ENCODE assay signal across 1 cellular context in the genomic region with DNA sequence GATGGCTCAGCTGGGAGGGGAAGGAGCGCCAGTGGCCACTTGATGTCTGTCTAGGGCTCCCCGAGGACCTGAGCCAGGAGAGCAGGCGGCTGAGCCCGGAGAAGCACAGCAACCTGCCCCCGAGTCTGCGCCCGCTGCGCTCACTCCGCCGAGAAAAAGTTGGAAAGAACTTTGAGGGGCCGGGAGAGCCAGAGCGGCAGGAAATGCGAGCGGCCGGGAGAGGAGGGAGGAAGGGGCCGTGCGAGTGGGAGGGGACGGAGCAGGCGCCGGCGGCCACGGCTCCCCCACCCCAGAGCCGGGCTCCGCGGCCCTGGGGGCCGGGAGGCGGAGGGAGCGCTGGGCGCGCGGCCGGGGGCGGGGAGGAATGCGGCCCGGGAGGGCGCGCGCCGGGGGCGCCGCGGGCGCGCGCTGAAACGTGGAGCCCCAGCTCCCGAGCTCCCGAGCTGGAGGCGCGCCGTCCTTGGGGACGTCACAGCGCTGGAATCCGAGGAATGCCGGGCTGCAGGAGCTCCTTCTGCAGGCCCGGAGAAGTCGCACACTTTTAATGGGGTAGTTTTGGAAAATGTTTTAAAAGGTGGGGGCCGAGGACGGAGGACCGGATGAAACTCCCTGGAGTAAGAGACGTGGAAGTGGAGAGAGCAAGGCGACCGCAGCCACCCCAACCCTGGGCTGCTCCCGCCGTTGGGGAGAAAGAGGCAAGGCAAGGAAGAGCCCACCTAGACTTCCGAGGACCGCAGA.
A peak's percentile ranks its signal among the peaks of the same experiment; 100 is the strongest.
TF ChIP-seq lines count a peak whose summit lies in the region.

A gene (minus strand): TSS at position 167 of the 738 bp plus-strand sequence. CDS start 86,799 bp downstream, outside the sequence.

TF ChIP-seq in HepG2, 621 proteins besides CTCF, POLR2A, EP300 and RAD21 (continued from another document and continues in another):
- TF ChIP-seq, protein P1, sequence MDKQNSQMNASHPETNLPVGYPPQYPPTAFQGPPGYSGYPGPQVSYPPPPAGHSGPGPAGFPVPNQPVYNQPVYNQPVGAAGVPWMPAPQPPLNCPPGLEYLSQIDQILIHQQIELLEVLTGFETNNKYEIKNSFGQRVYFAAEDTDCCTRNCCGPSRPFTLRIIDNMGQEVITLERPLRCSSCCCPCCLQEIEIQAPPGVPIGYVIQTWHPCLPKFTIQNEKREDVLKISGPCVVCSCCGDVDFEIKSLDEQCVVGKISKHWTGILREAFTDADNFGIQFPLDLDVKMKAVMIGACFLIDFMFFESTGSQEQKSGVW (CRISPR knock-in tag; IDR thresholded peaks at IDR 0.05; ENCODE audit: borderline replicate concordance) = no peak
- TF ChIP-seq, protein P2, sequence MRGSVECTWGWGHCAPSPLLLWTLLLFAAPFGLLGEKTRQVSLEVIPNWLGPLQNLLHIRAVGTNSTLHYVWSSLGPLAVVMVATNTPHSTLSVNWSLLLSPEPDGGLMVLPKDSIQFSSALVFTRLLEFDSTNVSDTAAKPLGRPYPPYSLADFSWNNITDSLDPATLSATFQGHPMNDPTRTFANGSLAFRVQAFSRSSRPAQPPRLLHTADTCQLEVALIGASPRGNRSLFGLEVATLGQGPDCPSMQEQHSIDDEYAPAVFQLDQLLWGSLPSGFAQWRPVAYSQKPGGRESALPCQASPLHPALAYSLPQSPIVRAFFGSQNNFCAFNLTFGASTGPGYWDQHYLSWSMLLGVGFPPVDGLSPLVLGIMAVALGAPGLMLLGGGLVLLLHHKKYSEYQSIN (CRISPR knock-in tag; IDR thresholded peaks at IDR 0.05; ENCODE audit: borderline replicate concordance) = no peak
- TF ChIP-seq ZFP36L1 (CRISPR knock-in tag; IDR thresholded peaks at IDR 0.05) (no peak), ZNF326 (CRISPR knock-in tag; IDR thresholded peaks at IDR 0.05; ENCODE audit: borderline replicate concordance) (no peak), ZNF224 (CRISPR knock-in tag; IDR thresholded peaks at IDR 0.05) (no peak), CEBPB (IDR thresholded peaks at IDR 0.05; ENCODE audit: borderline replicate concordance, low read depth, low read length) (no peak), ZNF891 (CRISPR knock-in tag; IDR thresholded peaks at IDR 0.05) (no peak), ETV5 (CRISPR knock-in tag; IDR thresholded peaks at IDR 0.05; ENCODE audit: borderline replicate concordance) (peak; percentile 8; the same call in 1 of the 2 replicates), EHMT2 (IDR thresholded peaks at IDR 0.05; ENCODE audit: borderline replicate concordance, low read depth, low read length) (no peak), ARNT2 (CRISPR knock-in tag; IDR thresholded peaks at IDR 0.05; ENCODE audit: low read depth) (no peak), ZNF124 (CRISPR knock-in tag; IDR thresholded peaks at IDR 0.05) (no peak), RXRB (CRISPR knock-in tag; IDR thresholded peaks at IDR 0.05; ENCODE audit: borderline replicate concordance) (no peak), RNF2 (conservative IDR thresholded peaks at IDR 0.05; ENCODE audit: low read depth) (no peak), PHF8 (CRISPR knock-in tag; IDR thresholded peaks at IDR 0.05) (peak; percentile 60; the same call in 1 of the 2 replicates), HOXA3 (CRISPR knock-in tag; IDR thresholded peaks at IDR 0.05) (peak; percentile 57), SRSF9 (IDR thresholded peaks at IDR 0.05; ENCODE audit: borderline replicate concordance, insufficient read depth, low read depth, low read length, poor library complexity, severe bottlenecking) (no peak), ZIK1 (CRISPR knock-in tag; IDR thresholded peaks at IDR 0.05; ENCODE audit: borderline replicate concordance, low read depth) (no peak), CCDC6 (CRISPR knock-in tag; IDR thresholded peaks at IDR 0.05) (no peak), ZNF431 (CRISPR knock-in tag; IDR thresholded peaks at IDR 0.05; ENCODE audit: borderline replicate concordance, low read depth) (no peak), ZFP36L2 (CRISPR knock-in tag; IDR thresholded peaks at IDR 0.05) (no peak), ZNF230 (CRISPR knock-in tag; IDR thresholded peaks at IDR 0.05) (no peak), PHF20 (CRISPR knock-in tag; IDR thresholded peaks at IDR 0.05) (no peak), KMT2A (CRISPR knock-in tag; IDR thresholded peaks at IDR 0.05) (no peak), ZNF331 (CRISPR knock-in tag; IDR thresholded peaks at IDR 0.05) (peak; percentile 7; the same call in 1 of the 2 replicates), RARG (CRISPR knock-in tag; IDR thresholded peaks at IDR 0.05; ENCODE audit: low read depth) (no peak), SALL2 (CRISPR knock-in tag; IDR thresholded peaks at IDR 0.05) (no peak), TEAD2 (CRISPR knock-in tag; IDR thresholded peaks at IDR 0.05) (0 out of 2 replicates have a peak, but pooled peaks have one; percentile 80), MYC (CRISPR knock-in tag; IDR thresholded peaks at IDR 0.05; ENCODE audit: borderline replicate concordance) (no peak), ZSCAN21 (CRISPR knock-in tag; IDR thresholded peaks at IDR 0.05; ENCODE audit: borderline replicate concordance) (no peak), FOXP1 (IDR thresholded peaks at IDR 0.05) (no peak), FOXP1 (CRISPR knock-in tag; IDR thresholded peaks at IDR 0.05) (no peak), ZNF709 (CRISPR knock-in tag; IDR thresholded peaks at IDR 0.05) (0 out of 2 replicates have a peak, but pooled peaks have one; percentile 40), HNRNPLL (IDR thresholded peaks at IDR 0.05; ENCODE audit: low read depth, low read length, poor library complexity, severe bottlenecking) (peak; percentile 96), KAT8 (CRISPR knock-in tag; IDR thresholded peaks at IDR 0.05) (no peak), HDAC2 (CRISPR knock-in tag; IDR thresholded peaks at IDR 0.05) (no peak), ZNF563 (CRISPR knock-in tag; IDR thresholded peaks at IDR 0.05) (peak; percentile 62), ZNF354B (CRISPR knock-in tag; IDR thresholded peaks at IDR 0.05) (no peak), KLF16 (CRISPR knock-in tag; IDR thresholded peaks at IDR 0.05) (no peak), IRF2 (CRISPR knock-in tag; IDR thresholded peaks at IDR 0.05) (0 out of 2 replicates have a peak, but pooled peaks have one; percentile 11), RELA (CRISPR knock-in tag; IDR thresholded peaks at IDR 0.05) (no peak), ZNF282 (IDR thresholded peaks at IDR 0.05; ENCODE audit: partially characterized antibody) (no peak), ATF7 (IDR thresholded peaks at IDR 0.05) (no peak), ATF7 (CRISPR knock-in tag; IDR thresholded peaks at IDR 0.05) (no peak), SP1 (IDR thresholded peaks at IDR 0.05) (no peak), SP1 (CRISPR knock-in tag; IDR thresholded peaks at IDR 0.05) (no peak), ZNF614 (CRISPR knock-in tag; IDR thresholded peaks at IDR 0.05; ENCODE audit: borderline replicate concordance) (0 out of 2 replicates have a peak, but pooled peaks have one; percentile 33), PAF1 (CRISPR knock-in tag; IDR thresholded peaks at IDR 0.05) (no peak), ZFP62 (CRISPR knock-in tag; IDR thresholded peaks at IDR 0.05) (no peak), PCBP2 (optimal IDR thresholded peaks at IDR 0.05; ENCODE audit: low read depth, low read length, poor library complexity, severe bottlenecking) (no peak), AGO1 (IDR thresholded peaks at IDR 0.05; ENCODE audit: low read depth, low read length, poor library complexity, severe bottlenecking) (no peak), ZNF652 (CRISPR knock-in tag; IDR thresholded peaks at IDR 0.05; ENCODE audit: borderline replicate concordance, low read depth) (no peak), CAMTA2 (CRISPR knock-in tag; IDR thresholded peaks at IDR 0.05; ENCODE audit: borderline replicate concordance) (no peak), GABPA (IDR thresholded peaks at IDR 0.05; ENCODE audit: low read depth, low read length) (no peak), GABPA (CRISPR knock-in tag; IDR thresholded peaks at IDR 0.05; ENCODE audit: low read depth) (no peak), TEAD3 (CRISPR knock-in tag; optimal IDR thresholded peaks at IDR 0.05; ENCODE audit: borderline replicate concordance) (peak; percentile 99), JARID2 (CRISPR knock-in tag; IDR thresholded peaks at IDR 0.05; ENCODE audit: insufficient replicate concordance) (no peak), ARHGAP35 (CRISPR knock-in tag; IDR thresholded peaks at IDR 0.05; ENCODE audit: borderline replicate concordance) (no peak), TARDBP (CRISPR knock-in tag; IDR thresholded peaks at IDR 0.05) (no peak)
- TF ChIP-seq, protein P3, sequence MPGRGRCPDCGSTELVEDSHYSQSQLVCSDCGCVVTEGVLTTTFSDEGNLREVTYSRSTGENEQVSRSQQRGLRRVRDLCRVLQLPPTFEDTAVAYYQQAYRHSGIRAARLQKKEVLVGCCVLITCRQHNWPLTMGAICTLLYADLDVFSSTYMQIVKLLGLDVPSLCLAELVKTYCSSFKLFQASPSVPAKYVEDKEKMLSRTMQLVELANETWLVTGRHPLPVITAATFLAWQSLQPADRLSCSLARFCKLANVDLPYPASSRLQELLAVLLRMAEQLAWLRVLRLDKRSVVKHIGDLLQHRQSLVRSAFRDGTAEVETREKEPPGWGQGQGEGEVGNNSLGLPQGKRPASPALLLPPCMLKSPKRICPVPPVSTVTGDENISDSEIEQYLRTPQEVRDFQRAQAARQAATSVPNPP (CRISPR knock-in tag; IDR thresholded peaks at IDR 0.05) = 0 out of 2 replicates have a peak, but pooled peaks have one; percentile 26
- TF ChIP-seq, protein P4, sequence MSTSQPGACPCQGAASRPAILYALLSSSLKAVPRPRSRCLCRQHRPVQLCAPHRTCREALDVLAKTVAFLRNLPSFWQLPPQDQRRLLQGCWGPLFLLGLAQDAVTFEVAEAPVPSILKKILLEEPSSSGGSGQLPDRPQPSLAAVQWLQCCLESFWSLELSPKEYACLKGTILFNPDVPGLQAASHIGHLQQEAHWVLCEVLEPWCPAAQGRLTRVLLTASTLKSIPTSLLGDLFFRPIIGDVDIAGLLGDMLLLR (CRISPR knock-in tag; IDR thresholded peaks at IDR 0.05) = no peak
- TF ChIP-seq, protein P5, sequence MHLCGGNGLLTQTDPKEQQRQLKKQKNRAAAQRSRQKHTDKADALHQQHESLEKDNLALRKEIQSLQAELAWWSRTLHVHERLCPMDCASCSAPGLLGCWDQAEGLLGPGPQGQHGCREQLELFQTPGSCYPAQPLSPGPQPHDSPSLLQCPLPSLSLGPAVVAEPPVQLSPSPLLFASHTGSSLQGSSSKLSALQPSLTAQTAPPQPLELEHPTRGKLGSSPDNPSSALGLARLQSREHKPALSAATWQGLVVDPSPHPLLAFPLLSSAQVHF (CRISPR knock-in tag; IDR thresholded peaks at IDR 0.05) = no peak
- TF ChIP-seq, protein P6, sequence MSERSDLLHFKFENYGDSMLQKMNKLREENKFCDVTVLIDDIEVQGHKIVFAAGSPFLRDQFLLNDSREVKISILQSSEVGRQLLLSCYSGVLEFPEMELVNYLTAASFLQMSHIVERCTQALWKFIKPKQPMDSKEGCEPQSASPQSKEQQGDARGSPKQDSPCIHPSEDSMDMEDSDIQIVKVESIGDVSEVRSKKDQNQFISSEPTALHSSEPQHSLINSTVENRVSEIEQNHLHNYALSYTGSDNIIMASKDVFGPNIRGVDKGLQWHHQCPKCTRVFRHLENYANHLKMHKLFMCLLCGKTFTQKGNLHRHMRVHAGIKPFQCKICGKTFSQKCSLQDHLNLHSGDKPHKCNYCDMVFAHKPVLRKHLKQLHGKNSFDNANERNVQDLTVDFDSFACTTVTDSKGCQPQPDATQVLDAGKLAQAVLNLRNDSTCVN (CRISPR knock-in tag; IDR thresholded peaks at IDR 0.05; ENCODE audit: borderline replicate concordance) = no peak
- TF ChIP-seq, protein P7, sequence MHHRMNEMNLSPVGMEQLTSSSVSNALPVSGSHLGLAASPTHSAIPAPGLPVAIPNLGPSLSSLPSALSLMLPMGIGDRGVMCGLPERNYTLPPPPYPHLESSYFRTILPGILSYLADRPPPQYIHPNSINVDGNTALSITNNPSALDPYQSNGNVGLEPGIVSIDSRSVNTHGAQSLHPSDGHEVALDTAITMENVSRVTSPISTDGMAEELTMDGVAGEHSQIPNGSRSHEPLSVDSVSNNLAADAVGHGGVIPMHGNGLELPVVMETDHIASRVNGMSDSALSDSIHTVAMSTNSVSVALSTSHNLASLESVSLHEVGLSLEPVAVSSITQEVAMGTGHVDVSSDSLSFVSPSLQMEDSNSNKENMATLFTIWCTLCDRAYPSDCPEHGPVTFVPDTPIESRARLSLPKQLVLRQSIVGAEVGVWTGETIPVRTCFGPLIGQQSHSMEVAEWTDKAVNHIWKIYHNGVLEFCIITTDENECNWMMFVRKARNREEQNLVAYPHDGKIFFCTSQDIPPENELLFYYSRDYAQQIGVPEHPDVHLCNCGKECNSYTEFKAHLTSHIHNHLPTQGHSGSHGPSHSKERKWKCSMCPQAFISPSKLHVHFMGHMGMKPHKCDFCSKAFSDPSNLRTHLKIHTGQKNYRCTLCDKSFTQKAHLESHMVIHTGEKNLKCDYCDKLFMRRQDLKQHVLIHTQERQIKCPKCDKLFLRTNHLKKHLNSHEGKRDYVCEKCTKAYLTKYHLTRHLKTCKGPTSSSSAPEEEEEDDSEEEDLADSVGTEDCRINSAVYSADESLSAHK (CRISPR knock-in tag; IDR thresholded peaks at IDR 0.05; ENCODE audit: borderline replicate concordance) = no peak
- TF ChIP-seq, protein P8, sequence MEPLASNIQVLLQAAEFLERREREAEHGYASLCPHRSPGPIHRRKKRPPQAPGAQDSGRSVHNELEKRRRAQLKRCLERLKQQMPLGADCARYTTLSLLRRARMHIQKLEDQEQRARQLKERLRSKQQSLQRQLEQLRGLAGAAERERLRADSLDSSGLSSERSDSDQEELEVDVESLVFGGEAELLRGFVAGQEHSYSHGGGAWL (CRISPR knock-in tag; IDR thresholded peaks at IDR 0.05) = 0 out of 2 replicates have a peak, but pooled peaks have one; percentile 51
- TF ChIP-seq, protein P9, sequence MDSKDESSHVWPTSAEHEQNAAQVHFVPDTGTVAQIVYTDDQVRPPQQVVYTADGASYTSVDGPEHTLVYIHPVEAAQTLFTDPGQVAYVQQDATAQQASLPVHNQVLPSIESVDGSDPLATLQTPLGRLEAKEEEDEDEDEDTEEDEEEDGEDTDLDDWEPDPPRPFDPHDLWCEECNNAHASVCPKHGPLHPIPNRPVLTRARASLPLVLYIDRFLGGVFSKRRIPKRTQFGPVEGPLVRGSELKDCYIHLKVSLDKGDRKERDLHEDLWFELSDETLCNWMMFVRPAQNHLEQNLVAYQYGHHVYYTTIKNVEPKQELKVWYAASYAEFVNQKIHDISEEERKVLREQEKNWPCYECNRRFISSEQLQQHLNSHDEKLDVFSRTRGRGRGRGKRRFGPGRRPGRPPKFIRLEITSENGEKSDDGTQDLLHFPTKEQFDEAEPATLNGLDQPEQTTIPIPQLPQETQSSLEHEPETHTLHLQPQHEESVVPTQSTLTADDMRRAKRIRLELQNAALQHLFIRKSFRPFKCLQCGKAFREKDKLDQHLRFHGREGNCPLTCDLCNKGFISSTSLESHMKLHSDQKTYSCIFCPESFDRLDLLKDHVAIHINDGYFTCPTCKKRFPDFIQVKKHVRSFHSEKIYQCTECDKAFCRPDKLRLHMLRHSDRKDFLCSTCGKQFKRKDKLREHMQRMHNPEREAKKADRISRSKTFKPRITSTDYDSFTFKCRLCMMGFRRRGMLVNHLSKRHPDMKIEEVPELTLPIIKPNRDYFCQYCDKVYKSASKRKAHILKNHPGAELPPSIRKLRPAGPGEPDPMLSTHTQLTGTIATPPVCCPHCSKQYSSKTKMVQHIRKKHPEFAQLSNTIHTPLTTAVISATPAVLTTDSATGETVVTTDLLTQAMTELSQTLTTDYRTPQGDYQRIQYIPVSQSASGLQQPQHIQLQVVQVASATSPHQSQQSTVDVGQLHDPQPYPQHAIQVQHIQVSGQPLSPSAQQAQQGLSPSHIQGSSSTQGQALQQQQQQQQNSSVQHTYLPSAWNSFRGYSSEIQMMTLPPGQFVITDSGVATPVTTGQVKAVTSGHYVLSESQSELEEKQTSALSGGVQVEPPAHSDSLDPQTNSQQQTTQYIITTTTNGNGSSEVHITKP (CRISPR knock-in tag; IDR thresholded peaks at IDR 0.05; ENCODE audit: low read depth) = no peak
